In the genomic region with DNA sequence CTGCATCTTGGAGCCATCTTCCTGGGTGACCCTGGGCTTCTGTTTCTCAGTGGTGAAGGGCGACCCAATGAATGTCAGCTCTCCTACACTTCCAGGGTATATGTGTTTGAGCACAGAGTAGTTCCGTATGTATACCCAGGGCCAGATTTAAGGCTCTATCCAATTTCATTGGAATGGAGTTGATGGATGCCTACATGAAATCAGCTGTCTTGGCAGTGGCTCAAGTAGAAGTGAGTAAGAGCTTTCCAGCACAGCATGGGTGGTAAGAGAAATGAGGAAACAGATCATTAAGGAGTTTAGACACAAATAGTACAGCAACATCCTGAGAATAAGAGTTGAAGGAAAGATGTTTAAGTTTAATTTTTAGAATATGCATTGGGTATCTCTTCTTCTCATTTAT, we compare ENCODE assay signal across 20 cellular contexts.
DNase-seq lines count a peak whose midpoint lies in the region; FAIRE-seq and TF ChIP-seq lines count a peak whose summit lies in the region.
"Had no signal": no experiment of that assay in that cellular context is flagged by ENCODE, and none has a peak within 500 bp of the region (broad histone marks: within the 10 kb centered on the region; RNA-seq: fewer than 3 reads in every experiment).

No MANE protein-coding gene starts in this region.

- no peaks in the 10 kb centered on the region for H3K79me2 ChIP-seq in astrocyte (ENCODE audit: insufficient read depth, low read length)

- H3K4me2 ChIP-seq in astrocyte (ENCODE audit: low read length): no peak overlapping the region
- H3K4me2 ChIP-seq: BLaER1 treated with 17β-estradiol and CSF1 and Interleukin-3, amounts not matched to agents 10 nM and 100 nM; GM23338 had no signal

- H3K36me3 Mint-ChIP-seq in activated CD4-positive, alpha-beta T cell treated with anti-CD3 and anti-CD28 coated beads, Interleukin-2, amount 10 ng/mL, durations not matched to agents 24 days and 14 days (ENCODE audit: low read depth): no peaks in the 10 kb centered on the region
- no peaks in the 10 kb centered on the region for H3K36me3 Mint-ChIP-seq in astrocyte (ENCODE audit: low read depth, unreplicated experiment)
- H3K36me3 Mint-ChIP-seq: CD8-positive, alpha-beta T cell had no signal

- TF ChIP-seq POLR2A in GM12891 (IDR thresholded peaks at IDR 0.05; ENCODE audit: low read depth, low read length): no peak

- H3K4me3 ChIP-seq in astrocyte (ENCODE audit: insufficient read depth, low read depth, low read length): no peak overlapping the region
- H3K4me3 ChIP-seq: BLaER1 treated with 17β-estradiol and CSF1 and Interleukin-3, amounts not matched to agents 10 nM and 100 nM; GM12878; GM23338 had no signal

- H3K36me3 ChIP-seq in astrocyte (ENCODE audit: insufficient read depth, low read length): no peaks in the 10 kb centered on the region
- H3K36me3 ChIP-seq: BLaER1 treated with 17β-estradiol and CSF1 and Interleukin-3, amounts not matched to agents 10 nM and 100 nM had no signal

- H3K27ac ChIP-seq in astrocyte (ENCODE audit: low read depth, low read length): no peak overlapping the region
- H3K27ac ChIP-seq: BLaER1 treated with 17β-estradiol and CSF1 and Interleukin-3, amounts not matched to agents 10 nM and 100 nM; HL-60 had no signal

- peaks cover 11% of the 10 kb centered on the region for H3K9me3 ChIP-seq in astrocyte (ENCODE audit: insufficient read depth, low read depth, low read length)

- H3K9me3 Mint-ChIP-seq in activated CD4-positive, alpha-beta T cell treated with anti-CD3 and anti-CD28 coated beads, Interleukin-2, amount 10 ng/mL, durations not matched to agents 24 days and 14 days: peaks cover 3% of the 10 kb centered on the region
- no peaks in the 10 kb centered on the region for H3K9me3 Mint-ChIP-seq in astrocyte (ENCODE audit: unreplicated experiment)
- H3K9me3 Mint-ChIP-seq: CD8-positive, alpha-beta T cell had no signal

- no peak for TF ChIP-seq CTCF in astrocyte (IDR thresholded peaks at IDR 0.05; ENCODE audit: insufficient read depth, low read depth, low read length)

- no peak overlapping the region for H3K27ac Mint-ChIP-seq in activated CD4-positive, alpha-beta T cell treated with anti-CD3 and anti-CD28 coated beads, Interleukin-2, amount 10 ng/mL, durations not matched to agents 24 days and 14 days
- H3K27ac Mint-ChIP-seq in astrocyte (ENCODE audit: unreplicated experiment): no peak overlapping the region
- H3K27ac Mint-ChIP-seq: B cell; CD8-positive, alpha-beta T cell; GM23338 had no signal

- FAIRE-seq in astrocyte (lab: Jason Lieb, UNC): no peak
- no peak for FAIRE-seq in GM12891 (lab: Jason Lieb, UNC)
- FAIRE-seq: GM12878, GM18507, H54 had no signal

- no peaks in the 10 kb centered on the region for H3K4me1 Mint-ChIP-seq in activated CD4-positive, alpha-beta T cell treated with anti-CD3 and anti-CD28 coated beads, Interleukin-2, amount 10 ng/mL, durations not matched to agents 24 days and 14 days
- no peaks in the 10 kb centered on the region for H3K4me1 Mint-ChIP-seq in astrocyte (ENCODE audit: low read depth, unreplicated experiment)
- H3K4me1 Mint-ChIP-seq: B cell had no signal

- H3K4me1 ChIP-seq in astrocyte (ENCODE audit: insufficient read depth, low read length): no peaks in the 10 kb centered on the region

- H3K4me3 Mint-ChIP-seq in activated CD4-positive, alpha-beta T cell treated with anti-CD3 and anti-CD28 coated beads, Interleukin-2, amount 10 ng/mL, durations not matched to agents 24 days and 14 days: no peak overlapping the region
- no peak overlapping the region for H3K4me3 Mint-ChIP-seq in astrocyte (ENCODE audit: unreplicated experiment)
- H3K4me3 Mint-ChIP-seq: B cell; CD8-positive, alpha-beta T cell; GM23338 had no signal

- intact Hi-C loops in activated CD4-positive, alpha-beta T cell treated with anti-CD3 and anti-CD28 coated beads, Interleukin-2, amount 10 ng/mL, durations not matched to agents 24 days and 14 days (cut with micrococcal nuclease): no loop called here

- no peaks in the 10 kb centered on the region for H4K20me1 ChIP-seq in astrocyte (ENCODE audit: insufficient read depth, low read length)
- H4K20me1 ChIP-seq: BLaER1 treated with 17β-estradiol and CSF1 and Interleukin-3, amounts not matched to agents 10 nM and 100 nM had no signal

- no peaks in the 10 kb centered on the region for H3K27me3 ChIP-seq in astrocyte (ENCODE audit: insufficient read depth, low read length)
- H3K27me3 ChIP-seq: BLaER1 treated with 17β-estradiol and CSF1 and Interleukin-3, amounts not matched to agents 10 nM and 100 nM had no signal

- no peak overlapping the region for H2AFZ ChIP-seq in astrocyte (ENCODE audit: low read depth, low read length)
- H2AFZ ChIP-seq: GM23338 had no signal

- peak; percentile 16 for DNase-seq in activated CD4-positive, alpha-beta T cell treated with anti-CD3 and anti-CD28 coated beads, Interleukin-2, amount 10 ng/mL, durations not matched to agents 24 days and 14 days
- no peak for DNase-seq in activated CD4-positive, alpha-beta T cell treated with anti-CD3 and anti-CD28 coated beads, Interleukin-2, amount 50 U/mL, for 4 hours
- DNase-seq in astrocyte (ENCODE audit: low read depth): peak; percentile 68
- peak; percentile 6 for DNase-seq in kidney tubule cell (ENCODE audit: low spot score)
- DNase-seq in GM12891 (ENCODE audit: insufficient read length, low spot score): no peak
- DNase-seq in AML-193 (lab: John Stamatoyannopoulos, UW): no peak
- no peak for DNase-seq in SIG-M5 (lab: John Stamatoyannopoulos, UW)
- DNase-seq: 8988T; Calu3; CD8-positive, alpha-beta T cell; DMS79 treated with DMSO at 0.1 percent for 48 hours; EL; HCEC 1CT had no signal

- H3K27me3 Mint-ChIP-seq in activated CD4-positive, alpha-beta T cell treated with anti-CD3 and anti-CD28 coated beads, Interleukin-2, amount 10 ng/mL, durations not matched to agents 24 days and 14 days: no peaks in the 10 kb centered on the region
- H3K27me3 Mint-ChIP-seq in astrocyte (ENCODE audit: low read depth, unreplicated experiment): no peaks in the 10 kb centered on the region
- H3K27me3 Mint-ChIP-seq: B cell had no signal

- no peak overlapping the region for H3K9ac ChIP-seq in astrocyte (ENCODE audit: low read length)
- H3K9ac ChIP-seq: BLaER1 treated with 17β-estradiol and CSF1 and Interleukin-3, amounts not matched to agents 10 nM and 100 nM had no signal

TF ChIP-seq in GM12891, 5 proteins besides CTCF, POLR2A, EP300 and RAD21:
- TF ChIP-seq POU2F2 (IDR thresholded peaks at IDR 0.05; ENCODE audit: low read depth, low read length): no peak
TF ChIP-seq in GM12891: peak in this region for 0.

Comparison
In these comparisons a context has a peak if more than half of its experiments do, and no peak if none do; other contexts are left out.
1. DNase-seq: peak in activated CD4-positive, alpha-beta T cell treated with anti-CD3 and anti-CD28 coated beads, Interleukin-2, amount 10 ng/mL, durations not matched to agents 24 days and 14 days (single experiment), astrocyte (single experiment) and kidney tubule cell (single experiment); none in activated CD4-positive, alpha-beta T cell treated with anti-CD3 and anti-CD28 coated beads, Interleukin-2, amount 50 U/mL, for 4 hours (0 of 2), GM12891 (single experiment), AML-193 (0 of 2) and SIG-M5 (single experiment).